ENCODE assay signal across 1 cellular context in genomic region chr14:22463763-22464173, GRCh38.
TF ChIP-seq lines count a peak whose summit lies in the region.

No MANE protein-coding gene starts in this region.

TF ChIP-seq in HepG2, 621 proteins besides CTCF, POLR2A, EP300 and RAD21 (continued from another document and continues in another):
- TF ChIP-seq HNF1B (CRISPR knock-in tag; IDR thresholded peaks at IDR 0.05), result no peak
- no peak for TF ChIP-seq REST (IDR thresholded peaks at IDR 0.05; ENCODE audit: borderline replicate concordance in 1 of 2, low read depth in 1 of 2, low read length in 2 of 2)
- TF ChIP-seq NFAT5 (CRISPR knock-in tag; IDR thresholded peaks at IDR 0.05), result no peak
- TF ChIP-seq ZFP82 (CRISPR knock-in tag; IDR thresholded peaks at IDR 0.05; ENCODE audit: borderline replicate concordance), result no peak
- TF ChIP-seq ZBTB38 (CRISPR knock-in tag; IDR thresholded peaks at IDR 0.05), result no peak
- no peak for TF ChIP-seq ZBTB37 (CRISPR knock-in tag; IDR thresholded peaks at IDR 0.05)
- no peak for TF ChIP-seq HBP1 (CRISPR knock-in tag; IDR thresholded peaks at IDR 0.05; ENCODE audit: low read depth)
- TF ChIP-seq ZNF609 (CRISPR knock-in tag; IDR thresholded peaks at IDR 0.05; ENCODE audit: borderline replicate concordance), result 0 out of 2 replicates have a peak, but pooled peaks have one; percentile 33
- TF ChIP-seq ZSCAN21 (CRISPR knock-in tag; IDR thresholded peaks at IDR 0.05; ENCODE audit: borderline replicate concordance), result no peak
- TF ChIP-seq ZNF790 (CRISPR knock-in tag; IDR thresholded peaks at IDR 0.05; ENCODE audit: borderline replicate concordance), result no peak
- TF ChIP-seq MTA1 (CRISPR knock-in tag; IDR thresholded peaks at IDR 0.05; ENCODE audit: borderline replicate concordance), result peak; percentile 48; the same call in 1 of the 2 replicates
- TF ChIP-seq ZNF513 (CRISPR knock-in tag; conservative IDR thresholded peaks at IDR 0.05), result no peak
- TF ChIP-seq THYN1 (CRISPR knock-in tag; IDR thresholded peaks at IDR 0.05; ENCODE audit: borderline replicate concordance, low read depth), result no peak
- no peak for TF ChIP-seq HNRNPLL (IDR thresholded peaks at IDR 0.05; ENCODE audit: low read depth, low read length, poor library complexity, severe bottlenecking)
- TF ChIP-seq AHR (CRISPR knock-in tag; IDR thresholded peaks at IDR 0.05), result no peak
- TF ChIP-seq NRL (CRISPR knock-in tag; IDR thresholded peaks at IDR 0.05; ENCODE audit: borderline replicate concordance), result no peak
- TF ChIP-seq ZNF101 (CRISPR knock-in tag; IDR thresholded peaks at IDR 0.05; ENCODE audit: borderline replicate concordance, low read depth), result no peak
- TF ChIP-seq ZNF282 (IDR thresholded peaks at IDR 0.05; ENCODE audit: partially characterized antibody), result no peak
- no peak for TF ChIP-seq FUBP1 (CRISPR knock-in tag; IDR thresholded peaks at IDR 0.05; ENCODE audit: borderline replicate concordance)
- no peak for TF ChIP-seq ZNF367 (CRISPR knock-in tag; IDR thresholded peaks at IDR 0.05; ENCODE audit: borderline replicate concordance)
- no peak for TF ChIP-seq MEF2D (CRISPR knock-in tag; IDR thresholded peaks at IDR 0.05)
- no peak for TF ChIP-seq KAT2B (IDR thresholded peaks at IDR 0.05; ENCODE audit: borderline replicate concordance, low read depth, low read length)
- TF ChIP-seq RCOR2 (CRISPR knock-in tag; IDR thresholded peaks at IDR 0.05), result no peak
- no peak for TF ChIP-seq RXRA (CRISPR knock-in tag; IDR thresholded peaks at IDR 0.05)
- 0 out of 2 replicates have a peak, but pooled peaks have one; percentile 39 for TF ChIP-seq ZFX (CRISPR knock-in tag; IDR thresholded peaks at IDR 0.05; ENCODE audit: low read depth)
- no peak for TF ChIP-seq ZNF446 (CRISPR knock-in tag; IDR thresholded peaks at IDR 0.05)
- TF ChIP-seq BATF2 (CRISPR knock-in tag; IDR thresholded peaks at IDR 0.05), result no peak
- TF ChIP-seq ZBTB42 (CRISPR knock-in tag; IDR thresholded peaks at IDR 0.05), result no peak
- peak; percentile 21; the same call in 1 of the 2 replicates for TF ChIP-seq MED1 (CRISPR knock-in tag; IDR thresholded peaks at IDR 0.05)
- no peak for TF ChIP-seq NFE2L2 (IDR thresholded peaks at IDR 0.05; ENCODE audit: low read length)
- TF ChIP-seq THAP7 (CRISPR knock-in tag; IDR thresholded peaks at IDR 0.05), result no peak
